In the genomic region with DNA sequence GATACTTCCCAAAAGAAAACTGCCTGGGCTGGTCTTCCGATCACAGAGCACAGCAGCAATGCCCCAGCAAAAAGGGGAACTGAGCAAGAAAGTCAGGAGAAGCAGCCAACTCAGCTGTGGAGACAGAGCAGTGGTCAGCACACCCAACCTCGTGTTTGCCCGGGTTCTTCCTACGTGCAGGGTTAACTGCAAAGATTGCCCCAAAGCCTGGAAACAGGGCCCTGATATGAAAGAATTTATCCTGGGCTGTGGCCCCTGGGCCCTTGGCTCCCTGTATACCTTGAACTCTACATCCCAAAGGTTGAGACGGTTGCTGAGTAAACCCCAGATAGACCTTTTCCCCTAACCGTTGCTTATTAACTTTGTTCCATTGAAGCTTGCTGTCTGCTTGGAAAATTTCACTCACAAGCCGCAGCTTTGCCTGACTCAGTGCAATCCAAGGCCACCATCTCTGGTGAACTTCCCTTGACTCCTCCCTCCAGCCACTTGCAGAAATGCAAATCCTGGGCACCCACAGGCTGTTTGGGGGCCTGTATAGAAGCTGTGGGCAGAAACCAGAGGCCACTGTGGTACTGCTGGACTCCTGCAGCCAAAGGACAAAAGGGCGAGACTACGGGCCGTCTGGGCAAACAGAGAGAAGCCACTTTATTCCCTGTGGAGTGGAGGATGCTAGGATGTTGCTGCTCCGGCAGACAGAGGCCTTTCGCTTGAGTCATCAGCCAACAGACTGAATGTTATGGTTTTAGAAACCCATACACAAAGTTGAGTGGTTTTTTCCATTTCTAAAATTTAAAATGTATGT, we compare ENCODE assay signal across 8 cellular contexts. TPM values are rescaled to one million over a fixed set of nuclear protein-coding genes. Genes with fewer than 3 reads are reported as not detected.
DNase-seq lines count a peak whose midpoint lies in the region; ATAC-seq and TF ChIP-seq lines count a peak whose summit lies in the region.

No MANE protein-coding gene starts in this region.

- H3K4me3 ChIP-seq in HUES64 (ENCODE audit: low read length) (no peak overlapping the region), WERI-Rb-1 (ENCODE audit: low read depth, low read length) (no peak overlapping the region)

- CTCF ChIA-PET in HEK293T (lab: Yijun Ruan, JAX) = no interaction called here

- 52% methylated on average over 12 of the region's 12 CpGs for WGBS in HUES64

- peaks cover 9% of the 10 kb centered on the region; the same call in 1 of the 2 replicates for H3K36me3 ChIP-seq in HUES64 (ENCODE audit: insufficient read depth, low read length)
- peaks cover 8% of the 10 kb centered on the region; the same call in 1 of the 2 replicates for H3K36me3 ChIP-seq in WERI-Rb-1

- POLR2A ChIA-PET in HEK293T (lab: Yijun Ruan, JAX) = no interaction called here

- H3K9me3 ChIP-seq in HUES64 (ENCODE audit: insufficient read depth, low read depth, low read length) = no peaks in the 10 kb centered on the region
- no peaks in the 10 kb centered on the region for H3K9me3 ChIP-seq in WERI-Rb-1 (ENCODE audit: severe bottlenecking)

- peaks cover 88% of the 10 kb centered on the region for H3K4me1 ChIP-seq in HUES64 (ENCODE audit: insufficient read depth, low read length)

- TF ChIP-seq CTCF in WERI-Rb-1 (IDR thresholded peaks at IDR 0.05; ENCODE audit: low read depth, low read length) = no peak

- H3K27ac ChIP-seq in HUES64 (ENCODE audit: low read depth, low read length) (peak overlapping the region; percentile 76), WERI-Rb-1 (no peak overlapping the region)

- peak overlapping the region; percentile 54; the same call in 1 of the 2 replicates for H3K9ac ChIP-seq in HUES64 (ENCODE audit: low read depth, low read length)

- DNase-seq in GM04503 (ENCODE audit: low read depth) (peak; percentile 72), astrocyte of the hippocampus (ENCODE audit: low read depth, low spot score) (peak; percentile 93), medulla oblongata (ENCODE audit: extremely low spot score) (peak; percentile 70), WERI-Rb-1 (no peak), HEK293T (ENCODE audit: extremely low spot score) (no peak), NCI-H1105 (lab: John Stamatoyannopoulos, UW) (no peak)

- ATAC-seq in GM21619 (IDR thresholded peaks at IDR 0.05; ENCODE audit: unreplicated experiment) = peak; percentile 81

- H3K27me3 ChIP-seq in HUES64 (ENCODE audit: insufficient read depth, low read length) = no peaks in the 10 kb centered on the region
- no peaks in the 10 kb centered on the region for H3K27me3 ChIP-seq in WERI-Rb-1 (ENCODE audit: insufficient read depth, low read depth, severe bottlenecking)

TF ChIP-seq in HEK293T, 16 proteins besides CTCF, POLR2A, EP300 and RAD21:
- TF ChIP-seq FOXA1 (IDR thresholded peaks at IDR 0.05) = no peak
- no peak for TF ChIP-seq NFRKB (IDR thresholded peaks at IDR 0.05)
- TF ChIP-seq SP1 (IDR thresholded peaks at IDR 0.05) = no peak
- no peak for TF ChIP-seq HDGF (IDR thresholded peaks at IDR 0.05; ENCODE audit: borderline replicate concordance)
- TF ChIP-seq LEF1 (IDR thresholded peaks at IDR 0.05; ENCODE audit: borderline replicate concordance) = no peak
- no peak for TF ChIP-seq BHLHE40 (IDR thresholded peaks at IDR 0.05; ENCODE audit: borderline replicate concordance)

RNA-seq across cellular contexts. Expression of gene NRP2, which starts 18.2 kb away (rescaled TPM):
- polyA plus RNA-seq in HUES64 (2013, experiment 1 of 2) = 27.1 TPM
- 29.0 TPM for polyA plus RNA-seq in HUES64 (2013, experiment 2 of 2)

Comparison
In these comparisons a context has a peak if more than half of its experiments do, and no peak if none do; other contexts are left out.
1. DNase-seq: peak in GM04503 (single experiment), astrocyte of the hippocampus (single experiment) and medulla oblongata (single experiment); none in WERI-Rb-1 (single experiment), HEK293T (single experiment) and NCI-H1105 (single experiment).